In the genomic region with DNA sequence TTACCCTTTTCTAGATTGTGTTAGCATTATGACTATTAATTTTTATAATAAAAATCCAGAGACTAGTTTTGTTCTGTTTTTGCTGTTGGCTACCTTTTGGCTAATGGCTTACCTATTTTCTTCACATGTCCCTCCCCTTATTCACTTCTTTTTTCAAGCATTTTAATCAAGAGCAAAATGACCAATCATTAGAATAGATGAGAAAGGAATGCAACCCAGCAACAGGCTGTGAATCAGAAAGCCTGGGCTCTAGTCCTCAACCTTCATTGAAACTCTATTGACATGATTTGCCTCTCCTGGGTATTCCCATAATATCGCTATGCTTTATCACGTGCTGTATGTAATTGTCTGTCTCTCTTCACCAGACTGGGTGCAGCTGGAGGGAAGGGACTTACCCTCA, we compare ENCODE assay signal across 28 cellular contexts.
A peak's percentile ranks its signal among the peaks of the same experiment; 100 is the strongest.
DNase-seq lines count a peak whose midpoint lies in the region; ATAC-seq, FAIRE-seq and TF ChIP-seq lines count a peak whose summit lies in the region.
"Had no signal": no experiment of that assay in that cellular context is flagged by ENCODE, and none has a peak within 500 bp of the region (broad histone marks: within the 10 kb centered on the region; RNA-seq: fewer than 3 reads in every experiment).

No MANE protein-coding gene starts in this region.

- peak overlapping the region; percentile 90 for H3K4ac ChIP-seq in IMR-90 (ENCODE audit: low read depth, low read length)

- POLR2A ChIA-PET in IMR-90 (lab: Charles Lee; ENCODE audit: unreplicated experiment), result no interaction called here

- FAIRE-seq in bronchial epithelial cell (lab: Jason Lieb, UNC), result no peak
- FAIRE-seq: GM12878 had no signal

- peak overlapping the region; percentile 82 for H3K14ac ChIP-seq in IMR-90 (replicated peaks; ENCODE audit: low read depth, low read length)

- H3K36me3 ChIP-seq in IMR-90 (ENCODE audit: control insufficient read depth, insufficient read depth, low read length), result no peaks in the 10 kb centered on the region
- no peaks in the 10 kb centered on the region for H3K36me3 ChIP-seq in bronchial epithelial cell (ENCODE audit: control insufficient read depth, insufficient read depth, low read length)
- H3K36me3 ChIP-seq: HAP-1, SJSA1 had no signal

- peak overlapping the region; percentile 97 for H4K91ac ChIP-seq in IMR-90 (ENCODE audit: insufficient read depth, low read depth, low read length)

- H4K8ac ChIP-seq in IMR-90 (ENCODE audit: low read depth in 2 of 2, low read length in 2 of 2), result peak overlapping the region; percentile 68 to 75

- H3K27ac ChIP-seq in IMR-90 (ENCODE audit: insufficient read depth, low read length), result peak overlapping the region; percentile 63
- H3K27ac ChIP-seq: C4-2B, PC-9 had no signal

- H2BK120ac ChIP-seq in IMR-90 (ENCODE audit: low read depth, low read length), result peak overlapping the region; percentile 99

- no peaks in the 10 kb centered on the region for H3K9me3 ChIP-seq in IMR-90 (ENCODE audit: control insufficient read depth, insufficient read depth, low read length)
- H3K9me3 ChIP-seq: HAP-1, SJSA1 had no signal

- no peaks in the 10 kb centered on the region for H3K27me3 ChIP-seq in IMR-90 (ENCODE audit: control insufficient read depth, insufficient read depth, low read length)
- H3K27me3 ChIP-seq in bronchial epithelial cell (ENCODE audit: control insufficient read depth, insufficient read depth, low read length), result no peaks in the 10 kb centered on the region
- H3K27me3 ChIP-seq: SJSA1 had no signal

- TF ChIP-seq RAD21 in IMR-90 (IDR thresholded peaks at IDR 0.05; ENCODE audit: low read length), result no peak

- CTCF ChIA-PET in IMR-90 (lab: Yijun Ruan, JAX), result no interaction called here

- peak overlapping the region; percentile 14 for H3K23ac ChIP-seq in IMR-90 (ENCODE audit: low read depth, low read length)

- H3K79me1 ChIP-seq in IMR-90 (ENCODE audit: low read depth in 1 of 2, low read length in 2 of 2), result peaks cover 9 to 25% of the 10 kb centered on the region in 2 experiments

- WGBS in IMR-90 (ENCODE audit: extremely low coverage in 2 of 2, insufficient read length in 1 of 2), 2 experiments, result no CpG with 5 or more reads among the region's 2 CpGs

- peak overlapping the region; percentile 99 for H3K18ac ChIP-seq in IMR-90 (ENCODE audit: low read depth, low read length)

- peak overlapping the region; percentile 51 for H3K56ac ChIP-seq in IMR-90 (ENCODE audit: extremely low read depth, insufficient read depth, low read length)

- dilution Hi-C loops in IMR-90 (cut with HindIII; ENCODE audit: low sequenced_read_pairs, unreplicated experiment), result no loop called here

- no peak for DNase-seq in IMR-90
- DNase-seq in bronchial epithelial cell (ENCODE audit: low read depth), result peak; percentile 41
- peak; percentile 21 for DNase-seq in kidney glomerular epithelial cell (lab: John Stamatoyannopoulos, UW)
- DNase-seq in renal cortical epithelial cell (ENCODE audit: low read depth), result peak; percentile 62
- DNase-seq in posterior vena cava (ENCODE audit: low spot score), result no peak
- no peak for DNase-seq in KG1 (lab: John Stamatoyannopoulos, UW)
- DNase-seq in cerebellar nuclear complex (lab: John Stamatoyannopoulos, UW), result no peak
- DNase-seq: CD8-positive, alpha-beta memory T cell; DMS 273 treated with DMSO at 0.1 percent for 48 hours; DMS79; EL; GDM1; Karpas-422; NCI-H1092 treated with DMSO at 0.1 percent for 48 hours; NCI-H1436; NCI-H187 treated with DMSO at 0.1 percent for 48 hours; NCI-H2107; NCI-H446 treated with DMSO at 0.1 percent for 48 hours; NCI-H526; NCI-H82; PC-9; Right ventricle myocardium superior had no signal

- TF ChIP-seq CTCF in IMR-90 (conservative IDR thresholded peaks at IDR 0.05; ENCODE audit: low read depth, low read length) (no peak), bronchial epithelial cell (IDR thresholded peaks at IDR 0.05; ENCODE audit: insufficient read depth, low read length, severe bottlenecking) (no peak)

- peaks cover 27% of the 10 kb centered on the region for H3K4me1 ChIP-seq in IMR-90 (ENCODE audit: control insufficient read depth, insufficient read depth, low read length)

- no peak overlapping the region for H2AFZ ChIP-seq in IMR-90 (replicated peaks; ENCODE audit: low read length, poor library complexity)
- H2AFZ ChIP-seq: GM23338, PC-9 had no signal

- H4K20me1 ChIP-seq in IMR-90 (ENCODE audit: insufficient read depth, low read length), result no peaks in the 10 kb centered on the region

- intact Hi-C loops in IMR-90 (cut with micrococcal nuclease) (loop anchor here (5.0 to 10.0 kb wide), 4 partner anchors 88 to 675 kb away; no protein-coding TSS in a partner anchor), posterior vena cava (cut with DNase I) (no loop called here)

- peak overlapping the region; percentile 97 for H2AK5ac ChIP-seq in IMR-90 (ENCODE audit: low read depth, low read length)

- peak overlapping the region; percentile 99 for H2BK5ac ChIP-seq in IMR-90 (ENCODE audit: low read depth, low read length, poor library complexity, severe bottlenecking)

- peak overlapping the region; percentile 95 for H2BK20ac ChIP-seq in IMR-90 (ENCODE audit: low read depth, low read length)

- ATAC-seq in IMR-90 (ENCODE audit: low read depth), result no peak
- ATAC-seq in HG02571 (IDR thresholded peaks at IDR 0.05; ENCODE audit: unreplicated experiment), result no peak
- ATAC-seq: GM12878, GM23338 had no signal

- no peak overlapping the region for H2AK9ac ChIP-seq in IMR-90 (replicated peaks; ENCODE audit: low read depth, low read length, poor library complexity)

- no peak for TF ChIP-seq POLR2A in IMR-90 (IDR thresholded peaks at IDR 0.05; ENCODE audit: low read depth, low read length)

- peak overlapping the region; percentile 91; the same call in 1 of the 2 replicates for H4K5ac ChIP-seq in IMR-90 (ENCODE audit: low read depth, low read length)

- peak overlapping the region; percentile 100 for H2BK15ac ChIP-seq in IMR-90 (ENCODE audit: low read depth, low read length)

- no peak overlapping the region for H3K9ac ChIP-seq in IMR-90 (ENCODE audit: low read depth, low read length)

- no peak overlapping the region for H3K4me2 ChIP-seq in IMR-90 (ENCODE audit: low read depth, low read length)
- H3K4me2 ChIP-seq: GM23338, PC-9 had no signal

- BruUV-seq in IMR-90 (replicated peaks; lab: Mats Ljungman, UMichigan), result no TSS peak

- H3K4me3 ChIP-seq in IMR-90 (ENCODE audit: insufficient read depth, low read depth, low read length), result no peak overlapping the region
- no peak overlapping the region for H3K4me3 ChIP-seq in bronchial epithelial cell (ENCODE audit: low read depth, low read length)
- H3K4me3 ChIP-seq: GM12878, GM23338, HAP-1, PC-9, SJSA1 had no signal

- in situ Hi-C loops in IMR-90 (cut with MboI; ENCODE audit: low sequenced_read_pairs), result no loop called here

- peaks cover 13% of the 10 kb centered on the region for H3K9me1 ChIP-seq in IMR-90 (ENCODE audit: insufficient read depth, low read length)

TF ChIP-seq in IMR-90, 13 proteins besides CTCF, POLR2A, EP300 and RAD21:
- TF ChIP-seq NFE2L2 (IDR thresholded peaks at IDR 0.05; ENCODE audit: low read depth, low read length), result no peak
- no peak for TF ChIP-seq RFX5 (IDR thresholded peaks at IDR 0.05; ENCODE audit: low read depth, low read length)
- TF ChIP-seq CEBPB (IDR thresholded peaks at IDR 0.05; ENCODE audit: low read depth, low read length), result no peak
- no peak for TF ChIP-seq BHLHE40 (IDR thresholded peaks at IDR 0.05; ENCODE audit: low read depth, low read length)
- TF ChIP-seq FOS (IDR thresholded peaks at IDR 0.05; ENCODE audit: low read depth, low read length), result no peak
- TF ChIP-seq, protein P1, sequence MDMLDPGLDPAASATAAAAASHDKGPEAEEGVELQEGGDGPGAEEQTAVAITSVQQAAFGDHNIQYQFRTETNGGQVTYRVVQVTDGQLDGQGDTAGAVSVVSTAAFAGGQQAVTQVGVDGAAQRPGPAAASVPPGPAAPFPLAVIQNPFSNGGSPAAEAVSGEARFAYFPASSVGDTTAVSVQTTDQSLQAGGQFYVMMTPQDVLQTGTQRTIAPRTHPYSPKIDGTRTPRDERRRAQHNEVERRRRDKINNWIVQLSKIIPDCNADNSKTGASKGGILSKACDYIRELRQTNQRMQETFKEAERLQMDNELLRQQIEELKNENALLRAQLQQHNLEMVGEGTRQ (IDR thresholded peaks at IDR 0.05; ENCODE audit: low read depth, low read length), result no peak
- TF ChIP-seq, protein P2, sequence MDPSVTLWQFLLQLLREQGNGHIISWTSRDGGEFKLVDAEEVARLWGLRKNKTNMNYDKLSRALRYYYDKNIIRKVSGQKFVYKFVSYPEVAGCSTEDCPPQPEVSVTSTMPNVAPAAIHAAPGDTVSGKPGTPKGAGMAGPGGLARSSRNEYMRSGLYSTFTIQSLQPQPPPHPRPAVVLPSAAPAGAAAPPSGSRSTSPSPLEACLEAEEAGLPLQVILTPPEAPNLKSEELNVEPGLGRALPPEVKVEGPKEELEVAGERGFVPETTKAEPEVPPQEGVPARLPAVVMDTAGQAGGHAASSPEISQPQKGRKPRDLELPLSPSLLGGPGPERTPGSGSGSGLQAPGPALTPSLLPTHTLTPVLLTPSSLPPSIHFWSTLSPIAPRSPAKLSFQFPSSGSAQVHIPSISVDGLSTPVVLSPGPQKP (IDR thresholded peaks at IDR 0.05; ENCODE audit: borderline replicate concordance, low read depth, low read length), result no peak
- no peak for TF ChIP-seq CHD1 (IDR thresholded peaks at IDR 0.05; ENCODE audit: low read depth, low read length)
- no peak for TF ChIP-seq MAFK (IDR thresholded peaks at IDR 0.05; ENCODE audit: low read depth, low read length)
- TF ChIP-seq MXI1 (IDR thresholded peaks at IDR 0.05; ENCODE audit: borderline replicate concordance, low read depth, low read length), result no peak
- TF ChIP-seq SMC3 (IDR thresholded peaks at IDR 0.05; ENCODE audit: low read depth, low read length), result no peak

Comparison
In these comparisons a context has a peak if more than half of its experiments do, and no peak if none do; other contexts are left out.
1. DNase-seq: peak in bronchial epithelial cell (single experiment), kidney glomerular epithelial cell (single experiment) and renal cortical epithelial cell (single experiment); none in IMR-90 (single experiment), posterior vena cava (single experiment), KG1 (single experiment) and cerebellar nuclear complex (0 of 2).